ENCODE assay signal across 20 cellular contexts in the genomic region with DNA sequence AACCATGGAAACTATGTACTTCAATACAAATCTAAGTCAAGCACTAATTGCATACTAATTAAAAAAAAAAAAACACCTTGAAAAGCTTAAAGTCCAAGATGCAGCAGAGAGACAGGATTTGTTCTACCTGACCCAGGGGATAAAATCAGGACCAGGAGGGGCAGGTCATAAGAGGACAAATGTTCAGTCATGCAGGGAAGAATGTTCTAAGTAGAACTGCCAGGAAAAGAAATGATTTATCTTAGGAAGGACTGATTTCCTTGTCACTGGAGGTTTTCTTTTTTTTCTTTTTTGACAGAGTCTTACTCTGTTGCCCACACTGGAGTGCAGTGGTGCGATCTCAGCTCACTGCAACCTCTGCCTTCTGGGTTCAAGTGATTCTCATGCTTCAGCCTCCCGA. TPM values are rescaled to one million over a fixed set of nuclear protein-coding genes. Genes with fewer than 3 reads are reported as not detected.
"Had no signal": no experiment of that assay in that cellular context is flagged by ENCODE, and none has a peak within 500 bp of the region (broad histone marks: within the 10 kb centered on the region; RNA-seq: fewer than 3 reads in every experiment).

No MANE protein-coding gene starts in this region.

- H3K4me3 ChIP-seq: psoas muscle, right lobe of liver, spleen, thoracic aorta had no signal

- FAIRE-seq: colon had no signal

- H3K27me3 Mint-ChIP-seq: natural killer cell treated with Interleukin-12 subunit alpha and Interleukin-12 subunit beta and Interleukin-15 and Interleukin-18, amount 100 ng/mL, for 72 hours had no signal

- H3K9me3 Mint-ChIP-seq: natural killer cell treated with Interleukin-12 subunit alpha and Interleukin-12 subunit beta and Interleukin-15 and Interleukin-18, amount 100 ng/mL, for 72 hours had no signal

- H3K27ac Mint-ChIP-seq: natural killer cell treated with Interleukin-12 subunit alpha and Interleukin-12 subunit beta and Interleukin-15 and Interleukin-18, amount 100 ng/mL, for 72 hours had no signal

- H3K4me3 Mint-ChIP-seq: natural killer cell treated with Interleukin-12 subunit alpha and Interleukin-12 subunit beta and Interleukin-15 and Interleukin-18, amount 100 ng/mL, for 72 hours had no signal

- H3K4me1 ChIP-seq: psoas muscle had no signal

- H3K27ac ChIP-seq: psoas muscle, right lobe of liver, spleen, thoracic aorta had no signal

- H3K9me3 ChIP-seq: psoas muscle, right lobe of liver, spleen, thoracic aorta had no signal

- H3K27me3 ChIP-seq: right lobe of liver, spleen had no signal

- DNase-seq: activated CD4-positive, alpha-beta T cell treated with anti-CD3 and anti-CD28 coated beads, Interleukin-2, amount 50 U/mL, for 48 hours; activated effector memory CD4-positive, alpha-beta T cell treated with anti-CD3 and anti-CD28 coated beads, Interleukin-2, amount 50 U/mL, for 16 hours; activated T-cell treated with anti-CD3 and anti-CD28 coated beads, Interleukin-2, amount 50 U/mL, for 48 hours; hypothalamus; nucleus accumbens; psoas muscle; right lobe of liver had no signal

RNA-seq across cellular contexts. Expression of a gene that starts 18.1 kb away (rescaled TPM):
- total RNA-seq: cardiac septum; esophagus mucosa; glomerular endothelial cell; kidney epithelial cell; lower leg skin; mesenteric fat pad; natural killer cell treated with Interleukin-12 subunit alpha and Interleukin-12 subunit beta and Interleukin-15 and Interleukin-18, amount 100 ng/mL, for 72 hours; psoas muscle; right lobe of liver; spleen; T-helper 2 cell treated with Interferon-gamma antibody and Interleukin-4, amounts not matched to agents 100 ng/mL and 5 ng/mL, for 36 hours; thoracic aorta; ureter had no signal
- polyA plus RNA-seq: adipose tissue, psoas muscle, spleen had no signal

RNA-seq across cellular contexts. Expression of a gene that starts 22.4 kb away (rescaled TPM):
- total RNA-seq: cardiac septum, esophagus mucosa, kidney epithelial cell, lower leg skin had no signal
